In genomic region chr12:79690606-79691298, GRCh38 we compare ENCODE assay signal across 8 cellular contexts. TPM values are rescaled to one million over a fixed set of nuclear protein-coding genes. Genes with fewer than 3 reads are reported as not detected.
A peak's percentile ranks its signal among the peaks of the same experiment; 100 is the strongest.
DNase-seq lines count a peak whose midpoint lies in the region; ATAC-seq and TF ChIP-seq lines count a peak whose summit lies in the region.

TSS of gene PAWR (minus strand) at chr12:79690964. CDS start at chr12:79690244, 720 bp downstream.

- H3K4me1 ChIP-seq in cardiac muscle cell (ENCODE audit: low read depth) (peaks cover 21% of the 10 kb centered on the region), ovary (ENCODE audit: insufficient read depth) (no peaks in the 10 kb centered on the region)

- no peaks in the 10 kb centered on the region for H3K27me3 ChIP-seq in cardiac muscle cell
- H3K27me3 ChIP-seq in ovary = no peaks in the 10 kb centered on the region

- peak within 1 kb of the TSS; percentile 94 for H3K4me3 ChIP-seq in cardiac muscle cell
- peak within 1 kb of the TSS; percentile 65 for H3K4me3 ChIP-seq in ovary

- no peaks in the 10 kb centered on the region for H3K9me3 ChIP-seq in cardiac muscle cell (ENCODE audit: low read depth)
- H3K9me3 ChIP-seq in ovary = no peaks in the 10 kb centered on the region

- 0 to 1% (median 0%) methylated on average over 29 to 94 of the region's 94 CpGs for WGBS in ovary, 3 donors

- H3K27ac ChIP-seq in cardiac muscle cell (peak within 1 kb of the TSS; percentile 93), ovary (peak within 1 kb of the TSS; percentile 92 to 98)

- peak; percentile 70 for ATAC-seq in GM19397 (IDR thresholded peaks at IDR 0.05; ENCODE audit: unreplicated experiment)
- ATAC-seq in HG03457 (IDR thresholded peaks at IDR 0.05; ENCODE audit: unreplicated experiment) = peak; percentile 35

- DNase-seq in DMS153 (lab: John Stamatoyannopoulos, UW) (peak; percentile 81), NCI-H526 (lab: John Stamatoyannopoulos, UW) (peak; percentile 84 to 95), cardiac muscle cell (ENCODE audit: low read depth in 1 of 2, low spot score in 1 of 2) (peak; percentile 76 to 94), ovary (peak; percentile 71 to 83 (median 78)), middle frontal gyrus (ENCODE audit: extremely low spot score, low spot score) (no peak)
- peak; percentile 21 for DNase-seq in activated naive CD4-positive, alpha-beta T cell treated with anti-CD3 and anti-CD28 coated beads, Interleukin-2, amount 50 U/mL, for 16 hours

- no peak for TF ChIP-seq POLR2A in ovary (IDR thresholded peaks at IDR 0.05)

- intact Hi-C loops in ovary (cut with DNase I) = loop anchor here in 2 of 4 donors (5.0 to 10.0 kb wide), 2 partner anchors 133 to 266 kb away; no protein-coding TSS in a partner anchor

- no peak for TF ChIP-seq CTCF in cardiac muscle cell (IDR thresholded peaks at IDR 0.05; ENCODE audit: low read depth, low read length)
- peak in 1 of 3 donors; percentile 25 for TF ChIP-seq CTCF in ovary (IDR thresholded peaks at IDR 0.05)

- TF ChIP-seq EP300 in ovary (IDR thresholded peaks at IDR 0.05) = no peak

- no peaks in the 10 kb centered on the region for H3K36me3 ChIP-seq in cardiac muscle cell
- H3K36me3 ChIP-seq in ovary = no peaks in the 10 kb centered on the region

RNA-seq across cellular contexts. Expression of gene PAWR, which starts in this region (rescaled TPM):
- total RNA-seq in cardiac muscle cell (79.8 and 94.0 TPM in 2 replicates), ovary (100 to 1,000 TPM in 1 of 7 donors, 10 to 100 TPM in 6; 46.8 to 125 (median 75.6) TPM)
- polyA plus RNA-seq in cardiac muscle cell (58.1 and 113 TPM in 2 replicates), ovary (10 to 100 TPM; 26.4 to 39.6 TPM)
